In genomic region chr2:240858321-240858720, GRCh38 we compare ENCODE assay signal across 1 cellular context.
A peak's percentile ranks its signal among the peaks of the same experiment; 100 is the strongest.
TF ChIP-seq lines count a peak whose summit lies in the region.

No MANE protein-coding gene starts in this region.

TF ChIP-seq in HepG2, 621 proteins besides CTCF, POLR2A, EP300 and RAD21:
- TF ChIP-seq RARG (CRISPR knock-in tag; IDR thresholded peaks at IDR 0.05; ENCODE audit: low read depth): no peak
- no peak for TF ChIP-seq EZH2 (conservative IDR thresholded peaks at IDR 0.05; ENCODE audit: low read depth, low read length)
- TF ChIP-seq ZNF839 (CRISPR knock-in tag; IDR thresholded peaks at IDR 0.05; ENCODE audit: borderline replicate concordance): 0 out of 2 replicates have a peak, but pooled peaks have one; percentile 3
- no peak for TF ChIP-seq ZNF572 (CRISPR knock-in tag; IDR thresholded peaks at IDR 0.05)
- no peak for TF ChIP-seq ZNF616 (CRISPR knock-in tag; IDR thresholded peaks at IDR 0.05; ENCODE audit: low read depth)
- no peak for TF ChIP-seq ZNF234 (CRISPR knock-in tag; conservative IDR thresholded peaks at IDR 0.05)
- no peak for TF ChIP-seq ZBTB42 (CRISPR knock-in tag; IDR thresholded peaks at IDR 0.05)
